In genomic region chr2:25992556-25992955, GRCh38 we compare ENCODE assay signal across 19 cellular contexts. TPM values are rescaled to one million over a fixed set of nuclear protein-coding genes. Genes with fewer than 3 reads are reported as not detected.
DNase-seq lines count a peak whose midpoint lies in the region; ATAC-seq, FAIRE-seq and TF ChIP-seq lines count a peak whose summit lies in the region.
"Had no signal": no experiment of that assay in that cellular context is flagged by ENCODE, and none has a peak within 500 bp of the region (broad histone marks: within the 10 kb centered on the region; RNA-seq: fewer than 3 reads in every experiment).

No MANE protein-coding gene starts in this region.

- H3K27ac ChIP-seq in A549 (peak overlapping the region; percentile 80 to 93), PC-9 (peak overlapping the region; percentile 50; the same call in 1 of the 2 replicates), osteoblast (ENCODE audit: low read depth, low read length) (no peak overlapping the region)
- H3K27ac ChIP-seq: 22Rv1, BLaER1 had no signal

- TF ChIP-seq CTCF in A549 (IDR thresholded peaks at IDR 0.05) (no peak), PC-9 (conservative IDR thresholded peaks at IDR 0.05) (no peak), glutamatergic neuron (IDR thresholded peaks at IDR 0.05; ENCODE audit: partially characterized antibody, unreplicated experiment) (no peak), osteoblast (IDR thresholded peaks at IDR 0.05; ENCODE audit: extremely low read depth, low read depth, low read length) (no peak)

- H3K27ac Mint-ChIP-seq in glutamatergic neuron (ENCODE audit: unreplicated experiment) = peak overlapping the region; percentile 18
- H3K27ac Mint-ChIP-seq: GM23338 had no signal

- WGBS in A549 (ENCODE audit: missing lambda C conversion rate) = 89% methylated on average over 8 of the region's 8 CpGs

- H3K9me2 ChIP-seq in PC-9 (ENCODE audit: insufficient read depth) = no peaks in the 10 kb centered on the region

- BruUV-seq in PC-9 (replicated peaks; lab: Mats Ljungman, UMichigan) = no TSS peak

- H3K9me3 ChIP-seq in A549 (no peaks in the 10 kb centered on the region), PC-9 (ENCODE audit: insufficient read depth, low read depth) (no peaks in the 10 kb centered on the region), osteoblast (ENCODE audit: low read depth, low read length) (peaks cover 6% of the 10 kb centered on the region)
- H3K9me3 ChIP-seq: BLaER1, Caco-2 had no signal

- H3F3A ChIP-seq in PC-9 (ENCODE audit: insufficient read depth, low read depth) = peaks cover 19% of the 10 kb centered on the region; the same call in 1 of the 2 replicates

- H3K4me2 ChIP-seq in A549 (peak overlapping the region; percentile 65; the same call in 2 of the 3 replicates), PC-9 (peak overlapping the region; percentile 61; the same call in 1 of the 2 replicates), osteoblast (ENCODE audit: insufficient read depth, low read length) (no peak overlapping the region)
- H3K4me2 ChIP-seq: BLaER1, GM23338 had no signal

- H3K36me3 Mint-ChIP-seq in glutamatergic neuron (ENCODE audit: unreplicated experiment) = peaks cover 4% of the 10 kb centered on the region
- H3K36me3 Mint-ChIP-seq: CD4-positive, CD25-positive, alpha-beta regulatory T cell; CD8-positive, alpha-beta memory T cell had no signal

- no peak overlapping the region for H3K4me3 ChIP-seq in A549
- no peak overlapping the region for H3K4me3 ChIP-seq in PC-9
- H3K4me3 ChIP-seq in osteoblast (ENCODE audit: insufficient read depth, low read length) = no peak overlapping the region
- H3K4me3 ChIP-seq: BLaER1, GM23338 had no signal

- H2AFZ ChIP-seq in PC-9 = no peak overlapping the region
- H2AFZ ChIP-seq in osteoblast (ENCODE audit: low read length) = no peak overlapping the region

- no peak for FAIRE-seq in A549 (lab: Jason Lieb, UNC)
- FAIRE-seq: D721Med, GM12892, GM18507, H54 had no signal

- no peaks in the 10 kb centered on the region for H3K4me1 Mint-ChIP-seq in glutamatergic neuron (ENCODE audit: low read depth, unreplicated experiment)

- POLR2A ChIA-PET in A549 (lab: Yijun Ruan, JAX) (interaction anchor here (0.7 to 1.5 kb wide), 2 partner anchors 41 to 52 kb away, joined by 3 to 16 read pairs; partner anchors contain the start of gene RAB10), PC-9 (lab: Charles Lee; ENCODE audit: unreplicated experiment) (no interaction called here)

- peaks cover 2% of the 10 kb centered on the region for H3K9me3 Mint-ChIP-seq in glutamatergic neuron (ENCODE audit: unreplicated experiment)
- H3K9me3 Mint-ChIP-seq: CD4-positive, CD25-positive, alpha-beta regulatory T cell; CD8-positive, alpha-beta memory T cell; GM23338 had no signal

- peaks cover 5% of the 10 kb centered on the region for H3K27me3 Mint-ChIP-seq in glutamatergic neuron (ENCODE audit: unreplicated experiment)
- H3K27me3 Mint-ChIP-seq: CD8-positive, alpha-beta memory T cell had no signal

- H4K20me1 ChIP-seq in PC-9 (ENCODE audit: insufficient read depth) = no peaks in the 10 kb centered on the region
- no peaks in the 10 kb centered on the region for H4K20me1 ChIP-seq in osteoblast (ENCODE audit: insufficient read depth, low read length)
- H4K20me1 ChIP-seq: BLaER1 had no signal

- H3K27me3 ChIP-seq in PC-9 (ENCODE audit: insufficient read depth, low read depth) (no peaks in the 10 kb centered on the region), osteoblast (ENCODE audit: insufficient read depth, low read length) (no peaks in the 10 kb centered on the region)
- H3K27me3 ChIP-seq: BLaER1 had no signal

- DNase-seq in A549 (ENCODE audit: low read depth in 1 of 2, low spot score in 1 of 2) = no peak
- no peak for DNase-seq in PC-9
- no peak for DNase-seq in glutamatergic neuron
- DNase-seq in osteoblast (ENCODE audit: insufficient read length, low spot score, missing footprints) = peak; percentile 22
- no peak for DNase-seq in amygdala (lab: John Stamatoyannopoulos, UW)
- no peak for DNase-seq in activated T-cell treated with anti-CD3 and anti-CD28 coated beads, Interleukin-2, amount 50 U/mL, for 48 hours
- DNase-seq in ecto neural progenitor cell (ENCODE audit: low spot score) = no peak
- DNase-seq: Caco-2; CD4-positive, CD25-positive, alpha-beta regulatory T cell; CD8-positive, alpha-beta memory T cell; HCEC 1CT had no signal

- no peak for TF ChIP-seq RAD21 in A549 (conservative IDR thresholded peaks at IDR 0.05 in 1 of 2, IDR thresholded peaks at IDR 0.05 in 1 of 2)

- intact Hi-C loops in PC-9 (cut with micrococcal nuclease; ENCODE audit: unreplicated experiment) = no loop called here

- no peak overlapping the region for H3K4me3 Mint-ChIP-seq in glutamatergic neuron (ENCODE audit: unreplicated experiment)
- H3K4me3 Mint-ChIP-seq: GM23338 had no signal

- H3K36me3 ChIP-seq in PC-9 (ENCODE audit: low read depth) = no peaks in the 10 kb centered on the region
- H3K36me3 ChIP-seq in osteoblast (ENCODE audit: insufficient read depth, low read length) = no peaks in the 10 kb centered on the region
- H3K36me3 ChIP-seq: BLaER1 had no signal

- no peak for TF ChIP-seq POLR2A in A549 (IDR thresholded peaks at IDR 0.05; ENCODE audit: low read length)

- no peak for ATAC-seq in A549
- ATAC-seq in HG03565 (IDR thresholded peaks at IDR 0.05; ENCODE audit: unreplicated experiment) = no peak
- ATAC-seq: GM23338 had no signal

- CTCF ChIA-PET in A549 (lab: Yijun Ruan, JAX) = interaction anchor here (0.9 to 18.4 kb wide), 17 partner anchors 10 to 196 kb away, joined by 3 to 240 read pairs (median 8); partner anchors contain the start of gene RAB10
- CTCF ChIA-PET in PC-9 (lab: Charles Lee) = no interaction called here

- H3K4me1 ChIP-seq in A549 (peaks cover 31% of the 10 kb centered on the region), PC-9 (replicated peaks; ENCODE audit: insufficient read depth) (peaks cover 27% of the 10 kb centered on the region), osteoblast (ENCODE audit: insufficient read depth, low read length) (peaks cover 13% of the 10 kb centered on the region)
- H3K4me1 ChIP-seq: BLaER1 had no signal

- TF ChIP-seq EP300 in A549 (IDR thresholded peaks at IDR 0.05) = no peak

- no peaks in the 10 kb centered on the region for H3K79me2 ChIP-seq in PC-9 (ENCODE audit: low read depth)
- no peaks in the 10 kb centered on the region for H3K79me2 ChIP-seq in osteoblast (ENCODE audit: insufficient read depth, low read length)

TF ChIP-seq in A549, 52 proteins besides CTCF, POLR2A, EP300 and RAD21:
- TF ChIP-seq RARB (CRISPR knock-in tag; IDR thresholded peaks at IDR 0.05) = no peak
- TF ChIP-seq EHMT2 (IDR thresholded peaks at IDR 0.05; ENCODE audit: low read depth) = no peak
- TF ChIP-seq RCOR1 (IDR thresholded peaks at IDR 0.05; ENCODE audit: low read depth, low read length) = no peak
- TF ChIP-seq ZNF302 (CRISPR knock-in tag; IDR thresholded peaks at IDR 0.05) = no peak
- TF ChIP-seq GATA3 (IDR thresholded peaks at IDR 0.05; ENCODE audit: borderline replicate concordance) = no peak
- no peak for TF ChIP-seq HOXA7 (CRISPR knock-in tag; IDR thresholded peaks at IDR 0.05)
- no peak for TF ChIP-seq CHD4 (IDR thresholded peaks at IDR 0.05; ENCODE audit: borderline replicate concordance)
TF ChIP-seq in A549: peak in this region for 0.

RNA-seq across cellular contexts. Expression of gene KIF3C, which starts 10.3 kb away (rescaled TPM):
- 17.1 and 20.1 TPM in 2 replicates for polyA plus RNA-seq in A549 (2011; rRNA removed)
- 18.2 and 20.9 TPM in 2 replicates for polyA plus RNA-seq in A549 (2012; cell fraction: cytosol; rRNA removed)
- 20.5 and 20.6 TPM in 2 replicates for polyA plus RNA-seq in A549 (2012; cell fraction: nucleus; rRNA removed)
- 57.4 to 80.8 TPM (median 77.4 TPM) in 3 replicates for polyA plus RNA-seq in A549 (2017; fragmentation: RNase III; extraction: RNeasy Plus Mini Kit Qiagen cat#74134 plus additional on column Dnase treatment)
- polyA minus RNA-seq in A549 (2011; rRNA and poly(A)+ RNA removed) = 34.3 and 36.5 TPM in 2 replicates
- total RNA-seq in PC-9 (2021) = 41.2 and 50.5 TPM in 2 replicates
- 210 TPM for total RNA-seq in glutamatergic neuron (ENCODE audit: unreplicated experiment)
- total RNA-seq in osteoblast = 14.4 and 17.0 TPM in 2 replicates

RNA-seq across cellular contexts. Expression of gene RAB10, which starts 41.3 kb away (rescaled TPM):
- polyA plus RNA-seq in A549 (2011; rRNA removed) (332 and 692 TPM in 2 replicates), A549 (2017; fragmentation: RNase III; extraction: RNeasy Plus Mini Kit Qiagen cat#74134 plus additional on column Dnase treatment) (256 to 289 TPM (median 272 TPM) in 3 replicates)
- 132 and 139 TPM in 2 replicates for polyA plus RNA-seq in A549 (2012; cell fraction: cytosol; rRNA removed)
- 112 and 147 TPM in 2 replicates for polyA plus RNA-seq in A549 (2012; cell fraction: nucleus; rRNA removed)
- polyA minus RNA-seq in A549 (2011; rRNA and poly(A)+ RNA removed) = 108 and 123 TPM in 2 replicates
- total RNA-seq in PC-9 (2021) (150 and 171 TPM in 2 replicates), glutamatergic neuron (ENCODE audit: unreplicated experiment) (168 TPM), osteoblast (128 and 151 TPM in 2 replicates)
